ENCODE assay signal across 21 cellular contexts in the genomic region with DNA sequence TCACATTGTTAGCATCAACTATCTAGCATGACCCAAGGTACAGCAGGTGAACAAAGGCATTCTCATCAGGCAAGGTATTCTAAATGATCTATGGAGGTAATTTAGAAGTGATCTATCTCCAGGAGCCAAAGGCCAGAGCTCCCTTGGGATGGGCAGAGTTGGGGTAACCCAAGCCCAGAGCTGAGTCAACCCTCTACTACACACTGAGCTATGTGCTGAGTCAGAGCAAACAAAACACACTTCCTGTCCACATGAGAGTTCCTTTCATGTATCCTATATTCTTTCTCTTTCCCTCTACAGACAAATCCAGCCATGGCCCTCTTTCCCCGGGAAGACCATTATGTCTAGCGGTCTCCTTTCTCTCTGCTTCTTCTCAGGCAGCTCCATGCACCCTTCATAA.
DNase-seq lines count a peak whose midpoint lies in the region; ATAC-seq and TF ChIP-seq lines count a peak whose summit lies in the region.
"Had no signal": no experiment of that assay in that cellular context is flagged by ENCODE, and none has a peak within 500 bp of the region (broad histone marks: within the 10 kb centered on the region; RNA-seq: fewer than 3 reads in every experiment).

No MANE protein-coding gene starts in this region.

- no peaks in the 10 kb centered on the region for H3K9me3 Mint-ChIP-seq in activated CD4-positive, alpha-beta memory T cell treated with anti-CD3 and anti-CD28 coated beads for 36 hours
- no peaks in the 10 kb centered on the region for H3K9me3 Mint-ChIP-seq in endothelial cell (ENCODE audit: unreplicated experiment)
- H3K9me3 Mint-ChIP-seq: activated naive CD8-positive, alpha-beta T cell treated with anti-CD3 and anti-CD28 coated beads, Interleukin-2, amount 10 ng/mL, durations not matched to agents 7 days and 5 days; activated T-helper 1 cell treated with anti-CD3 and anti-CD28 coated beads, Interleukin-12 subunit alpha, Interleukin-12 subunit beta, Interleukin-2, Interleukin-4 antibody, amounts not matched to agents 30 ng/mL and 10 ng/mL and 1 ng/mL, durations not matched to agents 14 hours and 24 hours and 36 hours had no signal

- no peak for TF ChIP-seq CTCF in epithelial cell of esophagus (IDR thresholded peaks at IDR 0.05; ENCODE audit: insufficient read depth, low read depth, low read length, missing control alignments)
- no peak for TF ChIP-seq CTCF in endothelial cell (IDR thresholded peaks at IDR 0.05; ENCODE audit: unreplicated experiment)

- no peaks in the 10 kb centered on the region for H3K9me3 ChIP-seq in MG63
- H3K9me3 ChIP-seq: esophagus muscularis mucosa had no signal

- CTCF ChIA-PET in activated CD4-positive, alpha-beta memory T cell treated with anti-CD3 and anti-CD28 coated beads for 36 hours (lab: Charles Lee): no interaction called here

- peaks cover 14% of the 10 kb centered on the region for H3K27me3 Mint-ChIP-seq in activated CD4-positive, alpha-beta memory T cell treated with anti-CD3 and anti-CD28 coated beads for 36 hours
- no peaks in the 10 kb centered on the region for H3K27me3 Mint-ChIP-seq in endothelial cell (ENCODE audit: unreplicated experiment)

- no peaks in the 10 kb centered on the region for H3K27me3 ChIP-seq in MG63
- H3K27me3 ChIP-seq: esophagus muscularis mucosa had no signal

- H3K4me3 Mint-ChIP-seq in activated CD4-positive, alpha-beta memory T cell treated with anti-CD3 and anti-CD28 coated beads for 36 hours: no peak overlapping the region
- H3K4me3 Mint-ChIP-seq in endothelial cell (ENCODE audit: unreplicated experiment): no peak overlapping the region
- H3K4me3 Mint-ChIP-seq: activated naive CD8-positive, alpha-beta T cell treated with anti-CD3 and anti-CD28 coated beads, Interleukin-2, amount 10 ng/mL, durations not matched to agents 7 days and 5 days; activated T-helper 1 cell treated with anti-CD3 and anti-CD28 coated beads, Interleukin-12 subunit alpha, Interleukin-12 subunit beta, Interleukin-2, Interleukin-4 antibody, amounts not matched to agents 30 ng/mL and 10 ng/mL and 1 ng/mL, durations not matched to agents 14 hours and 24 hours and 36 hours; HFFc6 had no signal

- H3K27ac Mint-ChIP-seq in activated CD4-positive, alpha-beta memory T cell treated with anti-CD3 and anti-CD28 coated beads for 36 hours: no peak overlapping the region
- H3K27ac Mint-ChIP-seq in endothelial cell (ENCODE audit: unreplicated experiment): no peak overlapping the region
- H3K27ac Mint-ChIP-seq: activated naive CD8-positive, alpha-beta T cell treated with anti-CD3 and anti-CD28 coated beads, Interleukin-2, amount 10 ng/mL, durations not matched to agents 7 days and 5 days; activated T-helper 1 cell treated with anti-CD3 and anti-CD28 coated beads, Interleukin-12 subunit alpha, Interleukin-12 subunit beta, Interleukin-2, Interleukin-4 antibody, amounts not matched to agents 30 ng/mL and 10 ng/mL and 1 ng/mL, durations not matched to agents 14 hours and 24 hours and 36 hours; HFFc6 had no signal

- intact Hi-C loops in activated CD4-positive, alpha-beta memory T cell treated with anti-CD3 and anti-CD28 coated beads for 36 hours (cut with micrococcal nuclease): no loop called here

- no peaks in the 10 kb centered on the region for H3K4me1 Mint-ChIP-seq in activated CD4-positive, alpha-beta memory T cell treated with anti-CD3 and anti-CD28 coated beads for 36 hours (ENCODE audit: low read depth)
- H3K4me1 Mint-ChIP-seq in endothelial cell (ENCODE audit: unreplicated experiment): peaks cover 31% of the 10 kb centered on the region

- ATAC-seq in GM21423 (IDR thresholded peaks at IDR 0.05; ENCODE audit: unreplicated experiment): peak; percentile 52
- ATAC-seq: left cardiac atrium had no signal

- POLR2A ChIA-PET in activated CD4-positive, alpha-beta memory T cell treated with anti-CD3 and anti-CD28 coated beads for 36 hours (lab: Charles Lee): no interaction called here

- peak; percentile 22 for DNase-seq in EL
- peak; percentile 16 for DNase-seq in NCI-H69 (lab: John Stamatoyannopoulos, UW)
- peak; percentile 21 for DNase-seq in epithelial cell of esophagus (ENCODE audit: low read depth)
- DNase-seq in activated CD4-positive, alpha-beta memory T cell treated with anti-CD3 and anti-CD28 coated beads for 36 hours: no peak
- DNase-seq in MG63: no peak
- no peak for DNase-seq in HPDE6-E6E7 (ENCODE audit: extremely low spot score)
- no peak for DNase-seq in endothelial cell (ENCODE audit: low spot score)
- DNase-seq: activated CD4-positive, CD25-positive, alpha-beta regulatory T cell treated with anti-CD3 and anti-CD28 coated beads, Interleukin-2, amount 50 U/mL, for 72 hours; activated naive CD8-positive, alpha-beta T cell treated with anti-CD3 and anti-CD28 coated beads, Interleukin-2, amount 10 ng/mL, durations not matched to agents 7 days and 5 days; AML-193; effector CD4-positive, alpha-beta T cell; HFFc6; left cardiac atrium; mesenchymal stem cell; NCI-H1417; NCI-H510A treated with DMSO at 0.1 percent for 48 hours; Right ventricle myocardium superior; substantia nigra had no signal

- no peaks in the 10 kb centered on the region for H3K36me3 Mint-ChIP-seq in activated CD4-positive, alpha-beta memory T cell treated with anti-CD3 and anti-CD28 coated beads for 36 hours
- no peaks in the 10 kb centered on the region for H3K36me3 Mint-ChIP-seq in endothelial cell (ENCODE audit: low read depth, unreplicated experiment)
- H3K36me3 Mint-ChIP-seq: activated naive CD8-positive, alpha-beta T cell treated with anti-CD3 and anti-CD28 coated beads, Interleukin-2, amount 10 ng/mL, durations not matched to agents 7 days and 5 days had no signal

- no peak overlapping the region for H3K4me3 ChIP-seq in epithelial cell of esophagus (ENCODE audit: low read length)
- H3K4me3 ChIP-seq in MG63: no peak overlapping the region
- H3K4me3 ChIP-seq: esophagus muscularis mucosa had no signal

- no peaks in the 10 kb centered on the region for H3K36me3 ChIP-seq in MG63
- H3K36me3 ChIP-seq: esophagus muscularis mucosa had no signal

Comparison
In these comparisons a context has a peak if more than half of its experiments do, and no peak if none do; other contexts are left out.
1. DNase-seq: peak in EL (single experiment), NCI-H69 (single experiment) and epithelial cell of esophagus (single experiment); none in activated CD4-positive, alpha-beta memory T cell treated with anti-CD3 and anti-CD28 coated beads for 36 hours (single experiment), MG63 (single experiment), HPDE6-E6E7 (single experiment) and endothelial cell (single experiment).